In genomic region chr7:129376076-129376777, GRCh38 we compare ENCODE assay signal across 8 cellular contexts. TPM values are rescaled to one million over a fixed set of nuclear protein-coding genes. Genes with fewer than 3 reads are reported as not detected.
A peak's percentile ranks its signal among the peaks of the same experiment; 100 is the strongest.
DNase-seq lines count a peak whose midpoint lies in the region; ATAC-seq, FAIRE-seq and TF ChIP-seq lines count a peak whose summit lies in the region.

No MANE protein-coding gene starts in this region.

- H3K27ac Mint-ChIP-seq in effector memory CD8-positive, alpha-beta T cell = no peak overlapping the region
- H3K27ac Mint-ChIP-seq in nephron progenitor cell = peak overlapping the region; percentile 49

- DNase-seq in ACHN (peak; percentile 64), GM12891 (ENCODE audit: insufficient read length, low spot score) (no peak), NCI-H1092 treated with DMSO at 0.1 percent for 48 hours (lab: John Stamatoyannopoulos, UW) (peak; percentile 55), nephron progenitor cell (peak; percentile 39), NCI-H1048 (lab: John Stamatoyannopoulos, UW) (no peak)
- peak; percentile 31 to 41 (median 32) for DNase-seq in effector memory CD8-positive, alpha-beta T cell

- H3K9me3 Mint-ChIP-seq in effector memory CD8-positive, alpha-beta T cell = no peaks in the 10 kb centered on the region
- H3K9me3 Mint-ChIP-seq in nephron progenitor cell = no peaks in the 10 kb centered on the region

- ATAC-seq in activated CD4-positive, CD25-positive, alpha-beta regulatory T cell treated with anti-CD3 and anti-CD28 coated beads, Interleukin-2, amount 50 U/mL, for 24 hours = peak; percentile 72 to 78
- peak; percentile 79 for ATAC-seq in effector memory CD8-positive, alpha-beta T cell (replicated peaks)
- no peak for ATAC-seq in HG03378 (IDR thresholded peaks at IDR 0.05; ENCODE audit: unreplicated experiment)

- no peak for TF ChIP-seq POLR2A in GM12891 (IDR thresholded peaks at IDR 0.05; ENCODE audit: low read depth, low read length)

- no peak overlapping the region for H3K4me3 Mint-ChIP-seq in effector memory CD8-positive, alpha-beta T cell
- no peak overlapping the region for H3K4me3 Mint-ChIP-seq in nephron progenitor cell

- H3K4me1 Mint-ChIP-seq in effector memory CD8-positive, alpha-beta T cell (ENCODE audit: low read depth in 2 of 2) = peaks cover 6 to 12% of the 10 kb centered on the region in 2 donors
- peaks cover 6% of the 10 kb centered on the region for H3K4me1 Mint-ChIP-seq in nephron progenitor cell

- FAIRE-seq in GM12891 (lab: Jason Lieb, UNC) = peak; percentile 45

- in situ Hi-C loops in ACHN (cut with HindIII; ENCODE audit: low pct_ligation_motif_present, low pct_unique_long_range_greater_than_20kb, low sequenced_read_pairs) = no loop called here

- H3K27me3 Mint-ChIP-seq in effector memory CD8-positive, alpha-beta T cell = no peaks in the 10 kb centered on the region
- H3K27me3 Mint-ChIP-seq in nephron progenitor cell (ENCODE audit: low read depth, poor library complexity) = no peaks in the 10 kb centered on the region

- peak; percentile 55 for TF ChIP-seq CTCF in nephron progenitor cell (IDR thresholded peaks at IDR 0.05)

- no peaks in the 10 kb centered on the region for H3K36me3 Mint-ChIP-seq in effector memory CD8-positive, alpha-beta T cell (ENCODE audit: insufficient read depth)
- H3K36me3 Mint-ChIP-seq in nephron progenitor cell (ENCODE audit: low read depth) = no peaks in the 10 kb centered on the region

TF ChIP-seq in GM12891, 5 proteins besides CTCF, POLR2A, EP300 and RAD21:
- TF ChIP-seq POU2F2 (IDR thresholded peaks at IDR 0.05; ENCODE audit: low read depth, low read length) (0 out of 2 replicates have a peak, but pooled peaks have one; percentile 53), PAX5 (IDR thresholded peaks at IDR 0.05; ENCODE audit: insufficient read depth, low read length, severe bottlenecking) (no peak)

RNA-seq across cellular contexts. Expression of gene STRIP2, which starts 58.0 kb away (rescaled TPM):
- polyA plus RNA-seq in GM12891 (2012; ENCODE audit: low read depth, missing spikeins) = 0.37 TPM

Comparison
In these comparisons a context has a peak if more than half of its experiments do, and no peak if none do; other contexts are left out.
1. DNase-seq: peak in ACHN (single experiment), NCI-H1092 treated with DMSO at 0.1 percent for 48 hours (single experiment), effector memory CD8-positive, alpha-beta T cell (3 of 3) and nephron progenitor cell (single experiment); none in GM12891 (single experiment) and NCI-H1048 (single experiment).